6 cellular contexts compared by ENCODE assay signal in the genomic region with DNA sequence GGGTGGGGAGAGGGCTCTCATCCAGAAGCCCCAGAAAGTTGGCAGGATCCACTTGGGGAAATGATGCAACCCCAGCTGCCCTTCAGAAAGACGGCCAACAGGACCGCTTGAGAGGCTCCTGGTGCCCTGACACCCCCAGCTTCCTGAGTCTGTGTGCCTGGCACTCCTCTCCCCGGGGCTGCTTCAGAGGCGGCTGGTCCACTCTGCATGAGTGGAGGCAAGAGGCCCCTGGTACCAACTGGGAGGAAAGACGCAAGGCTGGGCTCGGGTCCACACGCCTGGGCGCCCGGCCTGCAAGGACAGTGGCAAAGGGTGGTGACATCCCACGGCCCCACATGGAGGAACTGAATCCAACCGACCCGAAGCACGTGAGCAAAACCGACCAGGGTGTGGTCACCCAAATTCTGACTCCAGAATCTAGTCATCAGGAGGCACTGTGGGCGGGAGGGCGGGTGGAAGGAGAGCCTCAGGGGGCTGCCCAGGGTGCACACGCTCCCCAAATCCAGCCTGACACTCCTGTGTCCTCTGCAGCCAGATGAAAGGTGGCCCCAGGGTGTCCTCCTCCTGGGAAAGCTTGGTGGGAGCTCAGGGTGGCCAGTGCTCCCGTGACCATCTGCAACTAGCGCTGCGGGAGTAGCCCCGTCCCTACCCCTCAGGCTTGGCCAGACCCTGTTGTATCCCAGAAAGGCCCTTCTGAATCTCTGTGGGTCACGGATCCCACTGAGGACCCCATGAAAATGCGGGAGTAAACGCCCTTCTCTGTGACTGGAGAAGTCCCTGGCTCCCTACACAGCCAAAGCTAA. TPM values are rescaled to one million over a fixed set of nuclear protein-coding genes. Genes with fewer than 3 reads are reported as not detected.
DNase-seq lines count a peak whose midpoint lies in the region; ATAC-seq and TF ChIP-seq lines count a peak whose summit lies in the region.

No MANE protein-coding gene starts in this region.

- H3K4me3 ChIP-seq in RWPE2 (ENCODE audit: severe bottlenecking) (no peak overlapping the region), heart right ventricle (peak overlapping the region; percentile 29 to 96 (median 74)), transverse colon (peak overlapping the region in 2 of 4 donors; percentile 39 to 53)

- H3K9me3 ChIP-seq in RWPE2 (ENCODE audit: severe bottlenecking) (no peaks in the 10 kb centered on the region), heart right ventricle (no peaks in the 10 kb centered on the region), transverse colon (no peaks in the 10 kb centered on the region)

- no peak for TF ChIP-seq EP300 in transverse colon (IDR thresholded peaks at IDR 0.05; ENCODE audit: low read depth)

- intact Hi-C loops in heart right ventricle (cut with DNase I) (loop anchor here in 5 of 10 donors (5.0 to 10.0 kb wide), 5 partner anchors 49 to 299 kb away; a partner anchor contains a TSS), transverse colon (cut with DNase I; ENCODE audit: low total_unique reads) (loop anchor here (10.0 kb wide), 2 partner anchors 49 to 99 kb away; a partner anchor contains a TSS)

- TF ChIP-seq CTCF in RWPE2 (IDR thresholded peaks at IDR 0.05; ENCODE audit: poor library complexity, severe bottlenecking) (no peak), heart right ventricle (IDR thresholded peaks at IDR 0.05) (no peak), transverse colon (IDR thresholded peaks at IDR 0.05) (no peak)

- 57 to 64% methylated on average over 24 of the region's 24 CpGs for WGBS in heart right ventricle, 2 donors
- 47% methylated on average over 24 of the region's 24 CpGs; no CpG with 5 or more reads in 1 of the 2 donors for WGBS in transverse colon (ENCODE audit: low coverage in 1 of 2), 2 donors

- TF ChIP-seq POLR2A in transverse colon (IDR thresholded peaks at IDR 0.05), result no peak

- H3K27ac ChIP-seq in RWPE2 (ENCODE audit: poor library complexity, severe bottlenecking) (peak overlapping the region; percentile 94), heart right ventricle (peak overlapping the region; percentile 44 to 100 (median 92)), transverse colon (peak overlapping the region; percentile 94 to 100 (median 99))

- ATAC-seq in RWPE2 (ENCODE audit: low read depth) (no peak), heart right ventricle (peak in 1 of 8 donors; percentile 3)

- H3K4me1 ChIP-seq in RWPE2 (ENCODE audit: insufficient read depth, poor library complexity, severe bottlenecking) (peaks cover 11% of the 10 kb centered on the region), heart right ventricle (peaks cover 26 to 89% (median 71%) of the 10 kb centered on the region in 9 donors), transverse colon (peaks cover 24 to 51% (median 42%) of the 10 kb centered on the region in 4 donors)

- DNase-seq in Ammon's horn (ENCODE audit: low spot score), result peak; percentile 91
- DNase-seq in RWPE2 (ENCODE audit: low spot score), result no peak
- DNase-seq in heart right ventricle, result peak in 1 of 2 donors; percentile 50
- peak; percentile 54 for DNase-seq in transverse colon
- no peak for DNase-seq in NCI-H187 (lab: John Stamatoyannopoulos, UW)
- DNase-seq in NCI-H1105 treated with DMSO at 0.1 percent for 48 hours (lab: John Stamatoyannopoulos, UW), result no peak

- in situ Hi-C loops in transverse colon (cut with MboI; ENCODE audit: low pct_ligation_motif_present in 1 of 4, low pct_unique_long_range_greater_than_20kb in 1 of 4, low sequenced_read_pairs in 3 of 4), result no loop called here

- peaks cover 46% of the 10 kb centered on the region for H3K36me3 ChIP-seq in RWPE2 (ENCODE audit: low read depth)
- H3K36me3 ChIP-seq in heart right ventricle, result peaks cover 0 to 44% (median 32%) of the 10 kb centered on the region in 9 donors
- H3K36me3 ChIP-seq in transverse colon, result peaks cover 0 to 29% (median 15%) of the 10 kb centered on the region in 4 donors

- no peaks in the 10 kb centered on the region for H3K27me3 ChIP-seq in RWPE2 (ENCODE audit: insufficient read depth, poor library complexity, severe bottlenecking)
- H3K27me3 ChIP-seq in heart right ventricle, result no peaks in the 10 kb centered on the region
- H3K27me3 ChIP-seq in transverse colon, result no peaks in the 10 kb centered on the region

RNA-seq across cellular contexts. Expression of a gene that starts 3.7 kb away (rescaled TPM):
- total RNA-seq in heart right ventricle, result 100 to 1,000 TPM; 118 to 221 (median 153) TPM
- polyA plus RNA-seq in heart right ventricle, result 100 to 1,000 TPM in 1 of 2 donors, 10 to 100 TPM in 1; 37.4 to 189 TPM
- total RNA-seq in transverse colon, result 100 to 1,000 TPM; 151 to 309 (median 198) TPM

RNA-seq across cellular contexts. Expression of a gene that starts 32.0 kb away (rescaled TPM):
- total RNA-seq in heart right ventricle, result 10 to 100 TPM; 44.7 to 61.1 (median 54.5) TPM
- polyA plus RNA-seq in heart right ventricle, result 100 to 1,000 TPM; 107 to 132 TPM
- total RNA-seq in transverse colon, result 10 to 100 TPM; 31.0 to 57.1 (median 33.9) TPM

RNA-seq across cellular contexts. Expression of a gene that starts 33.9 kb away (rescaled TPM):
- under 1 TPM in 8 of 10 donors, not detected in 2; 0.13 to 0.49 (median 0.19) TPM for total RNA-seq in heart right ventricle
- polyA plus RNA-seq in heart right ventricle, result under 1 TPM; 0.26 to 0.37 TPM
- 1 to 10 TPM; 2.3 to 8.4 (median 3.1) TPM for total RNA-seq in transverse colon

RNA-seq across cellular contexts. Expression of a gene that starts 53.3 kb away (rescaled TPM):
- 10 to 100 TPM; 16.7 to 37.9 (median 24.8) TPM for total RNA-seq in heart right ventricle
- polyA plus RNA-seq in heart right ventricle, result 10 to 100 TPM; 31.4 to 55.5 TPM
- 100 to 1,000 TPM in 2 of 4 donors, 10 to 100 TPM in 2; 28.5 to 264 (median 76.0) TPM for total RNA-seq in transverse colon

RNA-seq across cellular contexts. Expression of a gene that starts 57.2 kb away (rescaled TPM):
- total RNA-seq in heart right ventricle (under 1 TPM in 8 of 10 donors, not detected in 2; 0.30 to 0.72 (median 0.45) TPM), transverse colon (10 to 100 TPM; 14.8 to 89.0 (median 16.6) TPM)
- 1 to 10 TPM in 1 of 2 donors, under 1 TPM in 1; 0.41 to 1.4 TPM for polyA plus RNA-seq in heart right ventricle

Comparison
In these comparisons a context has a peak if more than half of its experiments do, and no peak if none do; other contexts are left out.
1. DNase-seq: peak in Ammon's horn (single experiment) and transverse colon (single experiment); none in RWPE2 (single experiment), NCI-H187 (0 of 2) and NCI-H1105 treated with DMSO at 0.1 percent for 48 hours (single experiment).
2. Peak in every context shown above with its lines, with median percentiles within 50 percentile points of each other: H3K27ac ChIP-seq.